8 cellular contexts compared by ENCODE assay signal in genomic region chr6:26033942-26034354, GRCh38. TPM values are rescaled to one million over a fixed set of nuclear protein-coding genes. Genes with fewer than 3 reads are reported as not detected.
A peak's percentile ranks its signal among the peaks of the same experiment; 100 is the strongest.
DNase-seq lines count a peak whose midpoint lies in the region; ATAC-seq, FAIRE-seq and TF ChIP-seq lines count a peak whose summit lies in the region.

No MANE protein-coding gene starts in this region.

- H3K36me3 Mint-ChIP-seq in activated CD8-positive, alpha-beta T cell treated with anti-CD3 and anti-CD28 coated beads for 36 hours (ENCODE audit: low read depth) = peaks cover 6% of the 10 kb centered on the region
- no peaks in the 10 kb centered on the region for H3K36me3 Mint-ChIP-seq in progenitor cell of endocrine pancreas (ENCODE audit: insufficient read depth)

- H3K4me3 ChIP-seq in HL-60 (replicated peaks; ENCODE audit: insufficient read depth, low read length) = peak overlapping the region; percentile 4; the same call in 1 of the 2 replicates

- no peaks in the 10 kb centered on the region for H3K9me3 Mint-ChIP-seq in activated CD8-positive, alpha-beta T cell treated with anti-CD3 and anti-CD28 coated beads for 36 hours
- H3K9me3 Mint-ChIP-seq in progenitor cell of endocrine pancreas (ENCODE audit: low read depth) = no peaks in the 10 kb centered on the region

- H3K27ac Mint-ChIP-seq in activated CD8-positive, alpha-beta T cell treated with anti-CD3 and anti-CD28 coated beads for 36 hours = peak overlapping the region; percentile 98
- peak overlapping the region; percentile 99 for H3K27ac Mint-ChIP-seq in progenitor cell of endocrine pancreas

- peaks cover 2% of the 10 kb centered on the region for H3K27me3 Mint-ChIP-seq in activated CD8-positive, alpha-beta T cell treated with anti-CD3 and anti-CD28 coated beads for 36 hours
- H3K27me3 Mint-ChIP-seq in progenitor cell of endocrine pancreas = no peaks in the 10 kb centered on the region

- H3K4me1 Mint-ChIP-seq in activated CD8-positive, alpha-beta T cell treated with anti-CD3 and anti-CD28 coated beads for 36 hours (ENCODE audit: low read depth) = peaks cover 34% of the 10 kb centered on the region
- peaks cover 37% of the 10 kb centered on the region for H3K4me1 Mint-ChIP-seq in progenitor cell of endocrine pancreas (ENCODE audit: low read depth)

- peaks cover 8% of the 10 kb centered on the region for H3K4me1 ChIP-seq in foreskin keratinocyte

- FAIRE-seq in frontal cortex (lab: Jason Lieb, UNC) = no peak

- H3K4me3 Mint-ChIP-seq in activated CD8-positive, alpha-beta T cell treated with anti-CD3 and anti-CD28 coated beads for 36 hours = peak overlapping the region; percentile 91
- H3K4me3 Mint-ChIP-seq in progenitor cell of endocrine pancreas (ENCODE audit: low read depth) = peak overlapping the region; percentile 90

- H3K27ac ChIP-seq in HL-60 (replicated peaks) = peak overlapping the region; percentile 89
- peak overlapping the region; percentile 72 for H3K27ac ChIP-seq in foreskin keratinocyte

- POLR2A ChIA-PET in activated CD8-positive, alpha-beta T cell treated with anti-CD3 and anti-CD28 coated beads for 36 hours (lab: Charles Lee) = interaction anchor here (0.5 to 23.0 kb wide), 12 partner anchors 13 to 1833 kb away, joined by 3 to 1376 read pairs (median 12); a partner anchor contains a TSS

- H3K27me3 ChIP-seq in HL-60 (ENCODE audit: insufficient read depth, poor library complexity, severe bottlenecking) (no peaks in the 10 kb centered on the region), foreskin keratinocyte (no peaks in the 10 kb centered on the region)

- intact Hi-C loops in activated CD8-positive, alpha-beta T cell treated with anti-CD3 and anti-CD28 coated beads for 36 hours (cut with micrococcal nuclease) = loop anchor here (5.0 to 10.0 kb wide), 2 partner anchors 163 to 1101 kb away; a partner anchor contains a TSS

- no peak for DNase-seq in HL-60 (ENCODE audit: low read depth in 1 of 2, low spot score in 1 of 2)
- DNase-seq in activated CD8-positive, alpha-beta T cell treated with anti-CD3 and anti-CD28 coated beads for 36 hours = peak; percentile 83
- no peak for DNase-seq in foreskin keratinocyte
- no peak for DNase-seq in progenitor cell of endocrine pancreas (ENCODE audit: low spot score, unreplicated experiment)
- DNase-seq in inferior parietal cortex (ENCODE audit: extremely low spot score) = no peak
- no peak for DNase-seq in NCI-H774 (lab: John Stamatoyannopoulos, UW)
- no peak for DNase-seq in NCI-H2171 (lab: John Stamatoyannopoulos, UW)
- no peak for DNase-seq in frontal cortex (ENCODE audit: low spot score in 2 of 2)

- ATAC-seq in activated CD8-positive, alpha-beta T cell treated with anti-CD3 and anti-CD28 coated beads for 36 hours = peak; percentile 10
- no peak for ATAC-seq in foreskin keratinocyte

- TF ChIP-seq CTCF in HL-60 (IDR thresholded peaks at IDR 0.05; ENCODE audit: insufficient read depth, low read length) = no peak
- no peak for TF ChIP-seq CTCF in activated CD8-positive, alpha-beta T cell treated with anti-CD3 and anti-CD28 coated beads for 36 hours (IDR thresholded peaks at IDR 0.05)
- no peak for TF ChIP-seq CTCF in foreskin keratinocyte (conservative IDR thresholded peaks at IDR 0.05)
- no peak for TF ChIP-seq CTCF in progenitor cell of endocrine pancreas (IDR thresholded peaks at IDR 0.05; ENCODE audit: unreplicated experiment)

- CTCF ChIA-PET in activated CD8-positive, alpha-beta T cell treated with anti-CD3 and anti-CD28 coated beads for 36 hours (lab: Charles Lee) = interaction anchor here (4.3 kb wide), 1 partner anchor 11 kb away, joined by 48 read pairs; a partner anchor contains a TSS

RNA-seq across cellular contexts. Expression of gene HFE, which starts 53.3 kb away (rescaled TPM):
- total RNA-seq in activated CD8-positive, alpha-beta T cell treated with anti-CD3 and anti-CD28 coated beads for 36 hours = under 1 TPM; 0.25 to 0.56 TPM
- total RNA-seq in foreskin keratinocyte = 13.2 and 13.6 TPM in 2 replicates
- 4.2 and 5.1 TPM in 2 replicates for polyA plus RNA-seq in foreskin keratinocyte
- 1.1 and 1.8 TPM in 2 replicates for total RNA-seq in progenitor cell of endocrine pancreas
- 0.41 TPM for total RNA-seq in frontal cortex
